Comparison of ENCODE assay signal across 8 cellular contexts in the genomic region with DNA sequence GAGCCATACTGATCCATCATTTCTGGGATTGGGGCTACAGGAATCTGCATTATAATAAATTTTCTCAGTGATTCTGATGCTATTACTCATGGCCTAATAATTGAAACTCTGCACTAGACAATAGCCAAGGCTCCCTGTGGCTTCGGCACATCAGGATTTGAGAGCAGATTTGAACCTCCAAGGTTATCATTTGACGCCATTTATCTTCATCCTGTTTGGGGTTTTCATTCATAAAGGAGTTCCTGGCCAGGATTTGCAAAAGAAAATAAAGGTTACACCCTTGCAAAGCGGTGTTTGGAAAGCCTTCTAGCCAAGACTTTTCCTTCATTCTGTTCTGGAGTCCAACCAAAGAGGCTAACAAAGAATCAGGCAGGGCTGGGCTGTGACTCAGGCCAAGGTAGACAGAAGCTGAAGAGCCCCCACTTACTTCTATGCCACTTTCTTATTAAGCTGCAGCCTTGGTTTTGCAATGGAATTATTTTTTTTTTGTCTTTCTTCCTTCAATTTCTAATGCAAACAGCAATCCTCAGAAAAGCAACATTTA.
"Had no signal": no experiment of that assay in that cellular context is flagged by ENCODE, and none has a peak within 500 bp of the region (broad histone marks: within the 10 kb centered on the region; RNA-seq: fewer than 3 reads in every experiment).

No MANE protein-coding gene starts in this region.

- H3K9me3 ChIP-seq: HAP-1 had no signal

- DNase-seq: GOT3, H7, HFFc6 had no signal

- H3K4me1 ChIP-seq: HAP-1 had no signal

- H3K27ac ChIP-seq: HL-60 had no signal

- H3K36me3 Mint-ChIP-seq: IgD-negative memory B cell had no signal

- ATAC-seq: HCT116, HepG2 had no signal

- H3K4me3 ChIP-seq: HAP-1 had no signal

- H3K4me1 Mint-ChIP-seq: IgD-negative memory B cell had no signal

- H3K4me3 Mint-ChIP-seq: HFFc6, IgD-negative memory B cell had no signal

- H3K27ac Mint-ChIP-seq: HFFc6, IgD-negative memory B cell had no signal
